ENCODE assay signal across 9 cellular contexts in the genomic region with DNA sequence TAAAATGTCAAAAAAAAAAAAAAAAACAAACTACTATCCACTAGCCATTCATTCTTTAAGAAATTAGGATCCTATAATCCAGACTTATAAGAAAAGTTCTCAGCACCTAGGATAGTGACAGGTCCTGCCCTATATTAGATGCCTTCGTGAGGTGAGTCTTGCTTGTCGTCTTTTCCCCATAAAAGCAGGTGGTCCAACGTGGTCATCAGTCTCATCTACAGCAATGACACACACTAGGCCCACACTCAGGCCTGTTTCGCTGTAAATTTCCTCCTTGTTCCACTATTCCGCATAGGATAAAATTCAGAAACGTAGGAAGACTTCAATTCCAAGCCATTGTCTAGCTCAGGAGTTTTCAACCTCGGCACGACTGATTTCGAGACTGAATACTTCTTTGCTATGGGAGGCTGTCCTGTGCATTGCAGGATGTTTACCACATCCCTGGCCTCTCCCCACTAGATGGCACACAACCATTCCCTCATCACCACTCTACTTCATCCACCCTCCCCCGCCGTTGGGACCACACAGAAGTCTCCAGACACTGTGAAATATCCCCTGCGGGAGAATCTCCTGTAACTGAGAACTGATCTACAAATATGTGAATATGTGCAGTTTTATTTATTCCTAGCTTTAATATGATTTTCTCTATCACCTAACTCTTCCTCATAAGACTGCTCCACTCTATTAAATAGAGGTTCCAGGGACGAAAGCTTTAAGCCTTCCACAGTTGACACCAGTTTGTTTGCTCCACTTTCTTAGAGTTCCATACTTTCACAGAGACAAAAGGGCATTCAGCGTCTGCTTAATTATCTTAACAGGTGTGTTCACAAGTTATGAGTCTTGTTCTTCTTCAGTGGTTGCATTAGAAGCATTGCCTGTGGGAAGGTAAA.
A peak's percentile ranks its signal among the peaks of the same experiment; 100 is the strongest.
DNase-seq lines count a peak whose midpoint lies in the region; ATAC-seq, FAIRE-seq and TF ChIP-seq lines count a peak whose summit lies in the region.
"Had no signal": no experiment of that assay in that cellular context is flagged by ENCODE, and none has a peak within 500 bp of the region (broad histone marks: within the 10 kb centered on the region; RNA-seq: fewer than 3 reads in every experiment).

No MANE protein-coding gene starts in this region.

- no peaks in the 10 kb centered on the region for H3K27me3 ChIP-seq in H1 (replicated peaks in 1 of 4; ENCODE audit: control insufficient read depth in 3 of 4, extremely low read depth in 1 of 4, insufficient read depth in 3 of 4, low read length in 3 of 4)

- H3K4ac ChIP-seq in H1 (replicated peaks; ENCODE audit: insufficient read length, low read depth, low read length) = no peak overlapping the region

- no peaks in the 10 kb centered on the region for H3K79me2 ChIP-seq in H1 (ENCODE audit: control insufficient read depth in 1 of 2, insufficient read depth in 2 of 2, low read length in 2 of 2)

- no peaks in the 10 kb centered on the region for H3K79me1 ChIP-seq in H1 (ENCODE audit: low read depth, low read length)

- peak; percentile 76 to 77 for TF ChIP-seq RAD21 in H1 (IDR thresholded peaks at IDR 0.05 in 1 of 2, conservative IDR thresholded peaks at IDR 0.05 in 1 of 2; ENCODE audit: low read depth in 2 of 2, low read length in 2 of 2)

- DNase-seq in NCI-H524 (lab: John Stamatoyannopoulos, UW) = peak; percentile 42 to 67
- no peak for DNase-seq in NCI-H524 treated with DMSO at 0.1 percent for 48 hours (lab: John Stamatoyannopoulos, UW)
- DNase-seq in NCI-H345 (lab: John Stamatoyannopoulos, UW) = peak; percentile 74
- peak; percentile 34 to 64 for DNase-seq in H1 (ENCODE audit: low read depth in 1 of 2, low spot score in 2 of 2)
- no peak for DNase-seq in stimulated activated CD4-positive, alpha-beta T cell treated with anti-CD3 and anti-CD28 coated beads, Interleukin-2, amount 100 ng/mL, for 24 hours
- DNase-seq: CD4-positive, CD25-positive, alpha-beta regulatory T cell had no signal

- H4K5ac ChIP-seq in H1 (ENCODE audit: insufficient read length, low read depth, low read length) = no peak overlapping the region

- no peak for TF ChIP-seq EP300 in H1 (IDR thresholded peaks at IDR 0.05; ENCODE audit: borderline replicate concordance in 1 of 2, low read depth in 2 of 2, low read length in 2 of 2)

- H3K14ac ChIP-seq in H1 (ENCODE audit: insufficient read length) = no peak overlapping the region

- FAIRE-seq in H1 (lab: Jason Lieb, UNC) = peak; percentile 96

- peak overlapping the region in 2 of 3 experiments; percentile 5 to 45 for H3K27ac Mint-ChIP-seq in nephron
- H3K27ac Mint-ChIP-seq: CD4-positive, CD25-positive, alpha-beta regulatory T cell had no signal

- H3K4me1 ChIP-seq in H1 (replicated peaks in 1 of 4; ENCODE audit: control insufficient read depth in 3 of 4, insufficient read depth in 4 of 4, low read length in 3 of 4) = peaks cover 0 to 4% (median 1%) of the 10 kb centered on the region in 4 experiments; a peak in 3 of 7 replicates

- CTCF ChIA-PET in H1 (lab: Charles Lee; ENCODE audit: partially characterized antibody) = interaction anchor here (0.6 to 4.3 kb wide), 17 partner anchors 9 to 1030 kb away, joined by 3 to 28 read pairs (median 5); no protein-coding TSS in a partner anchor

- H4K91ac ChIP-seq in H1 (replicated peaks; ENCODE audit: insufficient read length, low read length) = no peak overlapping the region

- no peak overlapping the region for H3K27ac ChIP-seq in H1 (ENCODE audit: low read depth, low read length)

- H4K8ac ChIP-seq in H1 (ENCODE audit: extremely low read depth, insufficient read depth, low read length) = no peak overlapping the region

- H3K27me3 Mint-ChIP-seq in nephron (ENCODE audit: low read depth) = no peaks in the 10 kb centered on the region
- H3K27me3 Mint-ChIP-seq: CD4-positive, CD25-positive, alpha-beta regulatory T cell had no signal

- H2BK120ac ChIP-seq in H1 (replicated peaks; ENCODE audit: low read depth, low read length) = no peak overlapping the region

- ATAC-seq in GM21529 (IDR thresholded peaks at IDR 0.05; ENCODE audit: unreplicated experiment) (no peak), HG03139 (IDR thresholded peaks at IDR 0.05; ENCODE audit: unreplicated experiment) (no peak)

- 52% methylated on average over 14 of the region's 14 CpGs; no CpG with 5 or more reads in 1 of the 2 experiments for WGBS in H1 (ENCODE audit: extremely low coverage in 1 of 2, insufficient coverage in 1 of 2, insufficient read length in 1 of 2, insufficient replicate concordance in 2 of 2, low coverage in 1 of 2, low lambda C conversion rate in 2 of 2, missing lambda C conversion rate in 1 of 2), 2 experiments

- H3K4me1 Mint-ChIP-seq in nephron = peaks cover 6% of the 10 kb centered on the region
- H3K4me1 Mint-ChIP-seq: CD4-positive, CD25-positive, alpha-beta regulatory T cell had no signal

- H3K9me3 ChIP-seq in H1 (ENCODE audit: insufficient read depth in 2 of 2, low read depth in 1 of 2, low read length in 1 of 2) = no peaks in the 10 kb centered on the region

- no peak overlapping the region for H2BK5ac ChIP-seq in H1 (ENCODE audit: low read depth, low read length)

- no peak for TF ChIP-seq POLR2A in H1 (IDR thresholded peaks at IDR 0.05; ENCODE audit: control extremely low read depth in 1 of 2, low read depth in 2 of 2, low read length in 2 of 2)

- no peak overlapping the region for H3K18ac ChIP-seq in H1 (ENCODE audit: extremely low read depth, low read length)

- no peak overlapping the region for H2BK20ac ChIP-seq in H1 (ENCODE audit: low read length)

- H3K36me3 Mint-ChIP-seq in nephron (ENCODE audit: low read depth) = no peaks in the 10 kb centered on the region
- H3K36me3 Mint-ChIP-seq: CD4-positive, CD25-positive, alpha-beta regulatory T cell had no signal

- H3K4me3 Mint-ChIP-seq in nephron = no peak overlapping the region
- H3K4me3 Mint-ChIP-seq: CD4-positive, CD25-positive, alpha-beta regulatory T cell had no signal

- H3K9me3 Mint-ChIP-seq in nephron = no peaks in the 10 kb centered on the region

- TF ChIP-seq CTCF in H1 (IDR thresholded peaks at IDR 0.05; ENCODE audit: control extremely low read depth in 1 of 3, insufficient read depth in 1 of 3, low read depth in 1 of 3, low read length in 3 of 3) (peak; percentile 57 to 83 (median 74)), nephron (IDR thresholded peaks at IDR 0.05; ENCODE audit: unreplicated experiment in 3 of 3) (peak; percentile 41 to 56 (median 48))

- no peak overlapping the region for H3K56ac ChIP-seq in H1 (replicated peaks; ENCODE audit: insufficient read length, low read depth, low read length)

- H3K23me2 ChIP-seq in H1 (ENCODE audit: low read depth, low read length) = no peaks in the 10 kb centered on the region

- H3K4me2 ChIP-seq in H1 (ENCODE audit: insufficient read depth in 1 of 2, low read depth in 2 of 2, low read length in 2 of 2) = peak overlapping the region in 1 of 2 experiments; percentile 16; a peak in 1 of 4 replicates

- no peak overlapping the region; the same call in 1 of the 2 replicates for H2BK12ac ChIP-seq in H1 (ENCODE audit: low read depth, low read length)

- no peak overlapping the region for H3K4me3 ChIP-seq in H1 (ENCODE audit: extremely low read depth in 1 of 4, insufficient read depth in 2 of 4, low read depth in 3 of 4, low read length in 4 of 4)

- H3K9ac ChIP-seq in H1 (replicated peaks in 1 of 4; ENCODE audit: extremely low read depth in 1 of 4, low read depth in 3 of 4, low read length in 3 of 4) = no peak overlapping the region

- H4K20me1 ChIP-seq in H1 (replicated peaks in 1 of 2; ENCODE audit: control insufficient read depth in 1 of 2, insufficient read depth in 2 of 2, low read length in 2 of 2) = no peaks in the 10 kb centered on the region

- 0 out of 2 replicates have a peak overlapping the region, but pooled peaks have one; percentile 25 for H2BK15ac ChIP-seq in H1 (ENCODE audit: low read length)

- POLR2A ChIA-PET in H1 (lab: Charles Lee; ENCODE audit: partially characterized antibody) = no interaction called here

- no peak overlapping the region; the same call in 1 of the 2 replicates for H2AFZ ChIP-seq in H1 (ENCODE audit: low read length)

- H3K23ac ChIP-seq in H1 (ENCODE audit: insufficient read length) = no peak overlapping the region

- no peak overlapping the region for H2AK5ac ChIP-seq in H1 (ENCODE audit: low read depth, low read length)

- no peaks in the 10 kb centered on the region for H3K36me3 ChIP-seq in H1 (ENCODE audit: control insufficient read depth in 2 of 4, insufficient read depth in 4 of 4, low read length in 3 of 4)

TF ChIP-seq in H1, 55 proteins besides CTCF, POLR2A, EP300 and RAD21:
- TF ChIP-seq YY1 (IDR thresholded peaks at IDR 0.05; ENCODE audit: low read depth, low read length) (0 out of 2 replicates have a peak, but pooled peaks have one; percentile 45), CHD2 (IDR thresholded peaks at IDR 0.05; ENCODE audit: low read length) (no peak)

Comparison
In these comparisons a context has a peak if more than half of its experiments do, and no peak if none do; other contexts are left out.
1. DNase-seq: peak in NCI-H524 (2 of 2), NCI-H345 (single experiment) and H1 (2 of 2); none in NCI-H524 treated with DMSO at 0.1 percent for 48 hours (single experiment) and stimulated activated CD4-positive, alpha-beta T cell treated with anti-CD3 and anti-CD28 coated beads, Interleukin-2, amount 100 ng/mL, for 24 hours (0 of 2).